ENCODE assay signal across 11 cellular contexts in genomic region chr10:118986815-118987790, GRCh38. TPM values are rescaled to one million over a fixed set of nuclear protein-coding genes. Genes with fewer than 3 reads are reported as not detected.
DNase-seq lines count a peak whose midpoint lies in the region; ATAC-seq, FAIRE-seq and TF ChIP-seq lines count a peak whose summit lies in the region.
"Had no signal": no experiment of that assay in that cellular context is flagged by ENCODE, and none has a peak within 500 bp of the region (broad histone marks: within the 10 kb centered on the region; RNA-seq: fewer than 3 reads in every experiment).

No MANE protein-coding gene starts in this region.

- H3K4me2 ChIP-seq in astrocyte (ENCODE audit: low read length), result no peak overlapping the region

- H3K36me3 ChIP-seq in astrocyte (ENCODE audit: insufficient read depth, low read length) (no peaks in the 10 kb centered on the region), HAP-1 (replicated peaks) (no peaks in the 10 kb centered on the region)
- H3K36me3 ChIP-seq: sigmoid colon had no signal

- H3K4me1 Mint-ChIP-seq in astrocyte (ENCODE audit: low read depth, unreplicated experiment), result peaks cover 2% of the 10 kb centered on the region

- FAIRE-seq in astrocyte (lab: Jason Lieb, UNC), result peak; percentile 26

- H3K4me3 ChIP-seq in astrocyte (ENCODE audit: insufficient read depth, low read depth, low read length) (no peak overlapping the region), HAP-1 (no peak overlapping the region)
- H3K4me3 ChIP-seq: sigmoid colon had no signal

- peaks cover 5% of the 10 kb centered on the region for H3K27me3 ChIP-seq in astrocyte (ENCODE audit: insufficient read depth, low read length)
- peaks cover 5% of the 10 kb centered on the region; the same call in 1 of the 2 replicates for H3K27me3 ChIP-seq in HAP-1 (ENCODE audit: low read depth)
- H3K27me3 ChIP-seq: sigmoid colon had no signal

- peak; percentile 86 for ATAC-seq in GM18870 (IDR thresholded peaks at IDR 0.05; ENCODE audit: unreplicated experiment)
- peak; percentile 64 for ATAC-seq in GM21576 (IDR thresholded peaks at IDR 0.05; ENCODE audit: unreplicated experiment)
- peak; percentile 71 for ATAC-seq in HG03159 (IDR thresholded peaks at IDR 0.05; ENCODE audit: unreplicated experiment)

- no peak overlapping the region for H2AFZ ChIP-seq in astrocyte (ENCODE audit: low read depth, low read length)

- H3K27me3 Mint-ChIP-seq in astrocyte (ENCODE audit: low read depth, unreplicated experiment), result peaks cover 7% of the 10 kb centered on the region

- no peak for TF ChIP-seq CTCF in astrocyte (IDR thresholded peaks at IDR 0.05; ENCODE audit: insufficient read depth, low read depth, low read length)
- no peak for TF ChIP-seq CTCF in GM13977 (IDR thresholded peaks at IDR 0.05; ENCODE audit: extremely low read depth, insufficient read depth, missing control alignments)

- no peak overlapping the region for H3K27ac Mint-ChIP-seq in astrocyte (ENCODE audit: unreplicated experiment)

- no peak overlapping the region for H3K4me3 Mint-ChIP-seq in astrocyte (ENCODE audit: unreplicated experiment)

- no peak overlapping the region for H3K27ac ChIP-seq in astrocyte (ENCODE audit: low read depth, low read length)
- H3K27ac ChIP-seq: sigmoid colon had no signal

- DNase-seq in astrocyte (ENCODE audit: low read depth) (no peak), NCI-H2029 (lab: John Stamatoyannopoulos, UW) (no peak), HAP-1 (ENCODE audit: low spot score in 2 of 2) (no peak), GM13977 (ENCODE audit: low spot score) (no peak)
- DNase-seq in activated CD4-positive, alpha-beta T cell treated with anti-CD3 and anti-CD28 coated beads, Interleukin-2, amount 50 U/mL, for 48 hours, result no peak
- DNase-seq: IMR-90, SHP77 treated with DMSO at 0.1 percent for 48 hours, sigmoid colon had no signal

- H3K9me3 Mint-ChIP-seq in astrocyte (ENCODE audit: unreplicated experiment), result peaks cover 16% of the 10 kb centered on the region

- H3K36me3 Mint-ChIP-seq in astrocyte (ENCODE audit: low read depth, unreplicated experiment), result peaks cover 3% of the 10 kb centered on the region

- H3K4me1 ChIP-seq in astrocyte (ENCODE audit: insufficient read depth, low read length) (no peaks in the 10 kb centered on the region), HAP-1 (no peaks in the 10 kb centered on the region)
- H3K4me1 ChIP-seq: sigmoid colon had no signal

- in situ Hi-C loops in HAP-1 (cut with MboI; ENCODE audit: low sequenced_read_pairs), result no loop called here
- in situ Hi-C loops in GM13977 (cut with MboI; ENCODE audit: low pct_unique_long_range_greater_than_20kb, low sequenced_read_pairs, unreplicated experiment), result no loop called here

- H3K9me3 ChIP-seq in astrocyte (ENCODE audit: insufficient read depth, low read depth, low read length), result no peaks in the 10 kb centered on the region
- no peaks in the 10 kb centered on the region for H3K9me3 ChIP-seq in HAP-1

- no peak overlapping the region for H3K9ac ChIP-seq in astrocyte (ENCODE audit: low read length)

- no peaks in the 10 kb centered on the region for H4K20me1 ChIP-seq in astrocyte (ENCODE audit: insufficient read depth, low read length)

- H3K79me2 ChIP-seq in astrocyte (ENCODE audit: insufficient read depth, low read length), result no peaks in the 10 kb centered on the region

RNA-seq across cellular contexts. Expression of gene NANOS1, which starts 42.4 kb away (rescaled TPM):
- total RNA-seq in astrocyte, result 3.0 and 4.7 TPM in 2 replicates
